In genomic region chr3:65042675-65043074, GRCh38 we compare ENCODE assay signal across 28 cellular contexts.
"Had no signal": no experiment of that assay in that cellular context is flagged by ENCODE, and none has a peak within 500 bp of the region (broad histone marks: within the 10 kb centered on the region; RNA-seq: fewer than 3 reads in every experiment).

No MANE protein-coding gene starts in this region.

- ATAC-seq: esophagus mucosa; gastrocnemius medialis; left lobe of liver; mucosa of descending colon; natural killer cell treated with Interleukin-12 subunit alpha and Interleukin-12 subunit beta and Interleukin-15 and Interleukin-18, amount 100 ng/mL, for 72 hours; psoas muscle; right cardiac atrium; stimulated activated effector memory CD8-positive, alpha-beta T cell treated with anti-CD3 and anti-CD28 coated beads, Interleukin-12 subunit alpha, Interleukin-12 subunit beta, amount 100 ng/mL, for 72 hours had no signal

- H3K79me2 ChIP-seq: hepatocyte, parathyroid adenoma had no signal

- H3K4me1 ChIP-seq: gastrocnemius medialis, parathyroid adenoma, psoas muscle, sigmoid colon, testis, tibial artery had no signal

- H3K27me3 ChIP-seq: dorsolateral prefrontal cortex, gastrocnemius medialis, hepatocyte, neutrophil, sigmoid colon, stomach, testis, tibial artery had no signal

- DNase-seq: cortex of kidney; dorsolateral prefrontal cortex; effector CD8-positive, alpha-beta T cell; endodermal cell; foreskin fibroblast; gastrocnemius medialis; head of caudate nucleus; kidney; mucosa of descending colon; naive B cell; psoas muscle; right cardiac atrium; sigmoid colon; stimulated activated CD4-positive, alpha-beta T cell treated with anti-CD3 and anti-CD28 coated beads, Interleukin-2, amount 100 ng/mL, for 24 hours; stimulated activated CD4-positive, alpha-beta T cell treated with anti-CD3 and anti-CD28 coated beads, Interleukin-4, amount 100 ng/mL, for 24 hours; stimulated activated naive CD4-positive, alpha-beta T cell treated with Interleukin-2 at 50 U/mL for 16 hours; stomach; testis; tibial artery had no signal

- H3K4me3 ChIP-seq: dorsolateral prefrontal cortex, gastrocnemius medialis, hepatocyte, lung, mucosa of descending colon, psoas muscle, sigmoid colon, stomach, testis, tibial artery had no signal

- H3K9ac ChIP-seq: parathyroid adenoma had no signal

- H3K27ac ChIP-seq: dorsolateral prefrontal cortex, epithelial cell of prostate, gastrocnemius medialis, hepatocyte, neutrophil, parathyroid adenoma, psoas muscle, sigmoid colon, stomach, testis, tibial artery had no signal

- H3K36me3 ChIP-seq: gastrocnemius medialis, neutrophil, sigmoid colon, stomach had no signal

- FAIRE-seq: kidney had no signal

- H2AFZ ChIP-seq: hepatocyte, parathyroid adenoma had no signal

- H3K4me2 ChIP-seq: hepatocyte had no signal

- H3K9me3 ChIP-seq: mucosa of descending colon, neutrophil, sigmoid colon, testis had no signal
